ENCODE assay signal across 12 cellular contexts in genomic region chr2:171087547-171087946, GRCh38.
DNase-seq lines count a peak whose midpoint lies in the region; ATAC-seq and TF ChIP-seq lines count a peak whose summit lies in the region.
"Had no signal": no experiment of that assay in that cellular context is flagged by ENCODE, and none has a peak within 500 bp of the region (broad histone marks: within the 10 kb centered on the region; RNA-seq: fewer than 3 reads in every experiment).

No MANE protein-coding gene starts in this region.

- TF ChIP-seq CTCF in HEK293 (tag by site-specific recombination; IDR thresholded peaks at IDR 0.05), result no peak

- H3K4me1 Mint-ChIP-seq in activated T-cell treated with anti-CD3 and anti-CD28 coated beads, Interleukin-2, amount 50 U/mL, for 24 hours (ENCODE audit: low read depth), result peaks cover 69% of the 10 kb centered on the region
- peaks cover 51% of the 10 kb centered on the region for H3K4me1 Mint-ChIP-seq in activated naive CD8-positive, alpha-beta T cell treated with anti-CD3 and anti-CD28 coated beads for 36 hours
- peaks cover 26 to 66% (median 61%) of the 10 kb centered on the region in 4 donors for H3K4me1 Mint-ChIP-seq in naive thymus-derived CD8-positive, alpha-beta T cell

- DNase-seq in activated T-cell treated with anti-CD3 and anti-CD28 coated beads, Interleukin-2, amount 50 U/mL, for 24 hours, result no peak
- DNase-seq in activated T-cell treated with anti-CD3 and anti-CD28 coated beads, Interleukin-2, amount 50 U/mL, for 1 hour, result no peak
- DNase-seq in activated naive CD8-positive, alpha-beta T cell treated with anti-CD3 and anti-CD28 coated beads for 36 hours, result no peak
- DNase-seq in naive thymus-derived CD8-positive, alpha-beta T cell, result peak in 4 of 10 donors; percentile 22 to 64 (median 46)
- DNase-seq in NCI-H510A treated with DMSO at 0.1 percent for 48 hours (lab: John Stamatoyannopoulos, UW), result no peak
- DNase-seq in stimulated activated CD8-positive, alpha-beta memory T cell treated with anti-CD3 and anti-CD28 coated beads, Interleukin-4, amount 100 ng/mL, for 48 hours, result no peak
- DNase-seq: aorta, NCI-H1930 had no signal

- H3K36me3 Mint-ChIP-seq in activated T-cell treated with anti-CD3 and anti-CD28 coated beads, Interleukin-2, amount 50 U/mL, for 24 hours (ENCODE audit: low read depth), result peaks cover 30% of the 10 kb centered on the region
- peaks cover 23% of the 10 kb centered on the region for H3K36me3 Mint-ChIP-seq in activated naive CD8-positive, alpha-beta T cell treated with anti-CD3 and anti-CD28 coated beads for 36 hours
- peaks cover 0 to 15% (median 3%) of the 10 kb centered on the region in 3 donors for H3K36me3 Mint-ChIP-seq in naive thymus-derived CD8-positive, alpha-beta T cell

- peak; percentile 45 to 48 for ATAC-seq in naive thymus-derived CD8-positive, alpha-beta T cell
- ATAC-seq in HG02763 (IDR thresholded peaks at IDR 0.05; ENCODE audit: unreplicated experiment), result no peak

- POLR2A ChIA-PET in HEK293 (lab: Yijun Ruan, JAX), result no interaction called here
- POLR2A ChIA-PET in naive thymus-derived CD8-positive, alpha-beta T cell (lab: Charles Lee), result interaction anchor here (0.6 to 2.8 kb wide), 10 partner anchors 8 to 113 kb away, joined by 3 to 19 read pairs (median 4); partner anchors contain the start of gene TLK1

- CTCF ChIA-PET in HEK293 (lab: Yijun Ruan, JAX), result interaction anchor here (0.5 to 2.4 kb wide), 19 partner anchors 9 to 1005 kb away, joined by 3 to 41 read pairs (median 6); no protein-coding TSS in a partner anchor

- H3K9me3 Mint-ChIP-seq in activated T-cell treated with anti-CD3 and anti-CD28 coated beads, Interleukin-2, amount 50 U/mL, for 24 hours, result no peaks in the 10 kb centered on the region
- no peaks in the 10 kb centered on the region for H3K9me3 Mint-ChIP-seq in activated naive CD8-positive, alpha-beta T cell treated with anti-CD3 and anti-CD28 coated beads for 36 hours
- H3K9me3 Mint-ChIP-seq in naive thymus-derived CD8-positive, alpha-beta T cell, result no peaks in the 10 kb centered on the region

- peak overlapping the region; percentile 90 for H3K27ac Mint-ChIP-seq in activated T-cell treated with anti-CD3 and anti-CD28 coated beads, Interleukin-2, amount 50 U/mL, for 24 hours
- H3K27ac Mint-ChIP-seq in activated naive CD8-positive, alpha-beta T cell treated with anti-CD3 and anti-CD28 coated beads for 36 hours, result peak overlapping the region; percentile 68
- peak overlapping the region; percentile 87 to 98 (median 94) for H3K27ac Mint-ChIP-seq in naive thymus-derived CD8-positive, alpha-beta T cell

- H3K36me3 ChIP-seq in HEK293 (ENCODE audit: control insufficient read depth in 2 of 2, insufficient read depth in 1 of 2, low read length in 2 of 2), result no peaks in the 10 kb centered on the region

- no peak overlapping the region for H3K27ac ChIP-seq in HEK293 (ENCODE audit: extremely low read depth, low read depth, low read length)
- H3K27ac ChIP-seq: coronary artery, foreskin keratinocyte had no signal

- H3K4me3 ChIP-seq in HEK293 (ENCODE audit: low read depth, low read length), result no peak overlapping the region
- H3K4me3 ChIP-seq: coronary artery had no signal

- peaks cover 8% of the 10 kb centered on the region for H3K4me1 ChIP-seq in HEK293 (ENCODE audit: control insufficient read depth, insufficient read depth, low read length)
- H3K4me1 ChIP-seq: foreskin keratinocyte had no signal

- no peaks in the 10 kb centered on the region for H3K27me3 Mint-ChIP-seq in activated T-cell treated with anti-CD3 and anti-CD28 coated beads, Interleukin-2, amount 50 U/mL, for 24 hours
- H3K27me3 Mint-ChIP-seq in activated naive CD8-positive, alpha-beta T cell treated with anti-CD3 and anti-CD28 coated beads for 36 hours, result no peaks in the 10 kb centered on the region
- no peaks in the 10 kb centered on the region for H3K27me3 Mint-ChIP-seq in naive thymus-derived CD8-positive, alpha-beta T cell

- no peaks in the 10 kb centered on the region for H3K9me3 ChIP-seq in HEK293 (ENCODE audit: control insufficient read depth, insufficient read depth, low read depth, low read length)

- H3K4me3 Mint-ChIP-seq in activated T-cell treated with anti-CD3 and anti-CD28 coated beads, Interleukin-2, amount 50 U/mL, for 24 hours, result peak overlapping the region; percentile 3
- H3K4me3 Mint-ChIP-seq in activated naive CD8-positive, alpha-beta T cell treated with anti-CD3 and anti-CD28 coated beads for 36 hours, result no peak overlapping the region
- H3K4me3 Mint-ChIP-seq in naive thymus-derived CD8-positive, alpha-beta T cell, result peak overlapping the region in 9 of 10 donors; percentile 58 to 97 (median 87)

TF ChIP-seq in HEK293, 187 proteins besides CTCF, POLR2A, EP300 and RAD21:
- TF ChIP-seq ZNF202 (tag by site-specific recombination; IDR thresholded peaks at IDR 0.05; ENCODE audit: borderline replicate concordance), result no peak
- TF ChIP-seq SCRT1 (tag by site-specific recombination; IDR thresholded peaks at IDR 0.05; ENCODE audit: borderline replicate concordance), result no peak
- TF ChIP-seq PRDM1 (tag by site-specific recombination; IDR thresholded peaks at IDR 0.05), result peak; percentile 50; the same call in 1 of the 2 replicates
- no peak for TF ChIP-seq ZNF223 (tag by site-specific recombination; IDR thresholded peaks at IDR 0.05)
- no peak for TF ChIP-seq SP7 (tag by site-specific recombination; IDR thresholded peaks at IDR 0.05)
- no peak for TF ChIP-seq ZNF473 (tag by site-specific recombination; IDR thresholded peaks at IDR 0.05)
- TF ChIP-seq PRDM6 (tag by site-specific recombination; IDR thresholded peaks at IDR 0.05), result peak; percentile 52
- TF ChIP-seq ZNF354C (tag by site-specific recombination; IDR thresholded peaks at IDR 0.05; ENCODE audit: borderline replicate concordance, low read depth), result no peak
- no peak for TF ChIP-seq GLIS1 (tag by site-specific recombination; IDR thresholded peaks at IDR 0.05)
- TF ChIP-seq KLF9 (tag by site-specific recombination; IDR thresholded peaks at IDR 0.05; ENCODE audit: low read depth), result no peak
- TF ChIP-seq ZFP3 (tag by site-specific recombination; IDR thresholded peaks at IDR 0.05; ENCODE audit: low read depth), result no peak
- no peak for TF ChIP-seq PBX3 (CRISPR knock-in tag; IDR thresholded peaks at IDR 0.05)
